In genomic region chr20:33337119-33337518, GRCh38 we compare ENCODE assay signal across 18 cellular contexts. TPM values are rescaled to one million over a fixed set of nuclear protein-coding genes. Genes with fewer than 3 reads are reported as not detected.
"Had no signal": no experiment of that assay in that cellular context is flagged by ENCODE, and none has a peak within 500 bp of the region (broad histone marks: within the 10 kb centered on the region; RNA-seq: fewer than 3 reads in every experiment).

No MANE protein-coding gene starts in this region.

- H3K27ac Mint-ChIP-seq: activated CD8-positive, alpha-beta memory T cell treated with anti-CD3 and anti-CD28 coated beads, Interleukin-2, amount 10 ng/mL, durations not matched to agents 7 days and 5 days; activated naive CD4-positive, alpha-beta T cell treated with anti-CD3 and anti-CD28 coated beads, Interleukin-2, amount 50 U/mL, for 24 hours; activated T-cell treated with anti-CD3 and anti-CD28 coated beads, Interleukin-2, amount 50 U/mL, for 24 hours; natural killer cell treated with Interleukin-12 subunit alpha and Interleukin-12 subunit beta and Interleukin-15 and Interleukin-18, amount 100 ng/mL, for 72 hours had no signal

- H3K27me3 ChIP-seq: body of pancreas, right atrium auricular region, upper lobe of right lung had no signal

- DNase-seq: activated CD4-positive, alpha-beta T cell treated with anti-CD3 and anti-CD28 coated beads, Interleukin-2, amount 50 U/mL, for 4 hours; activated CD8-positive, alpha-beta memory T cell treated with anti-CD3 and anti-CD28 coated beads, Interleukin-2, amount 10 ng/mL, durations not matched to agents 7 days and 5 days; activated effector memory CD4-positive, alpha-beta T cell treated with Interleukin-2 at 50 U/mL for 16 hours; activated T-cell treated with anti-CD3 and anti-CD28 coated beads, Interleukin-2, amount 50 U/mL, for 24 hours; body of pancreas; effector memory CD4-positive, alpha-beta T cell; hypothalamus; small intestine; stimulated activated naive CD4-positive, alpha-beta T cell; upper lobe of right lung had no signal

- H3K4me3 ChIP-seq: body of pancreas, right atrium auricular region, suprapubic skin, upper lobe of right lung had no signal

- H3K9me3 ChIP-seq: body of pancreas, right atrium auricular region, suprapubic skin, upper lobe of right lung had no signal

- H3K36me3 ChIP-seq: right atrium auricular region, suprapubic skin, upper lobe of right lung had no signal

- H3K4me1 Mint-ChIP-seq: activated naive CD4-positive, alpha-beta T cell treated with anti-CD3 and anti-CD28 coated beads, Interleukin-2, amount 50 U/mL, for 24 hours; central memory CD8-positive, alpha-beta T cell had no signal

- H3K4me1 ChIP-seq: body of pancreas, right atrium auricular region, suprapubic skin, upper lobe of right lung had no signal

- FAIRE-seq: small intestine had no signal

- H3K9me3 Mint-ChIP-seq: activated naive CD4-positive, alpha-beta T cell treated with anti-CD3 and anti-CD28 coated beads, Interleukin-2, amount 50 U/mL, for 24 hours; activated T-cell treated with anti-CD3 and anti-CD28 coated beads, Interleukin-2, amount 50 U/mL, for 24 hours; central memory CD8-positive, alpha-beta T cell; natural killer cell treated with Interleukin-12 subunit alpha and Interleukin-12 subunit beta and Interleukin-15 and Interleukin-18, amount 100 ng/mL, for 72 hours had no signal

- ATAC-seq: activated CD8-positive, alpha-beta memory T cell treated with anti-CD3 and anti-CD28 coated beads, Interleukin-2, amount 10 ng/mL, durations not matched to agents 7 days and 5 days; body of pancreas; natural killer cell treated with Interleukin-12 subunit alpha and Interleukin-12 subunit beta and Interleukin-15 and Interleukin-18, amount 100 ng/mL, for 72 hours; upper lobe of right lung had no signal

- H3K4me3 Mint-ChIP-seq: activated CD8-positive, alpha-beta memory T cell treated with anti-CD3 and anti-CD28 coated beads, Interleukin-2, amount 10 ng/mL, durations not matched to agents 7 days and 5 days; activated naive CD4-positive, alpha-beta T cell treated with anti-CD3 and anti-CD28 coated beads, Interleukin-2, amount 50 U/mL, for 24 hours; activated T-cell treated with anti-CD3 and anti-CD28 coated beads, Interleukin-2, amount 50 U/mL, for 24 hours; central memory CD8-positive, alpha-beta T cell; natural killer cell treated with Interleukin-12 subunit alpha and Interleukin-12 subunit beta and Interleukin-15 and Interleukin-18, amount 100 ng/mL, for 72 hours had no signal

- H3K27me3 Mint-ChIP-seq: activated naive CD4-positive, alpha-beta T cell treated with anti-CD3 and anti-CD28 coated beads, Interleukin-2, amount 50 U/mL, for 24 hours had no signal

- H3K27ac ChIP-seq: body of pancreas, right atrium auricular region, suprapubic skin, upper lobe of right lung had no signal

- H3K36me3 Mint-ChIP-seq: activated CD8-positive, alpha-beta memory T cell treated with anti-CD3 and anti-CD28 coated beads, Interleukin-2, amount 10 ng/mL, durations not matched to agents 7 days and 5 days; activated naive CD4-positive, alpha-beta T cell treated with anti-CD3 and anti-CD28 coated beads, Interleukin-2, amount 50 U/mL, for 24 hours; natural killer cell treated with Interleukin-12 subunit alpha and Interleukin-12 subunit beta and Interleukin-15 and Interleukin-18, amount 100 ng/mL, for 72 hours had no signal

RNA-seq across cellular contexts. Expression of gene BPIFB1, which starts 54.1 kb away (rescaled TPM):
- total RNA-seq: activated CD8-positive, alpha-beta memory T cell treated with anti-CD3 and anti-CD28 coated beads, Interleukin-2, amount 10 ng/mL, durations not matched to agents 7 days and 5 days; body of pancreas; epithelial cell of proximal tubule; natural killer cell treated with Interleukin-12 subunit alpha and Interleukin-12 subunit beta and Interleukin-15 and Interleukin-18, amount 100 ng/mL, for 72 hours; posterior vena cava; right atrium auricular region; suprapubic skin; T-helper 2 cell treated with Interferon-gamma antibody and Interleukin-4, amounts not matched to agents 100 ng/mL and 5 ng/mL, for 36 hours had no signal
